Comparison of ENCODE assay signal across 13 cellular contexts in genomic region chr10:47176206-47176902, GRCh38.
"Had no signal": no experiment of that assay in that cellular context is flagged by ENCODE, and none has a peak within 500 bp of the region (broad histone marks: within the 10 kb centered on the region; RNA-seq: fewer than 3 reads in every experiment).

No MANE protein-coding gene starts in this region.

- H3K4me3 ChIP-seq: left lung, thoracic aorta, uterus had no signal

- H3K4me1 ChIP-seq: left lung, uterus had no signal

- ATAC-seq: activated CD8-positive, alpha-beta memory T cell treated with anti-CD3 and anti-CD28 coated beads, Interleukin-2, amount 10 ng/mL, durations not matched to agents 7 days and 5 days; activated T-cell treated with anti-CD3 and anti-CD28 coated beads, Interleukin-2, amount 50 U/mL, for 4 hours; T-helper 17 cell had no signal

- H3K27ac ChIP-seq: brain microvascular endothelial cell, left lung, thoracic aorta, uterus had no signal

- H3K27me3 ChIP-seq: brain microvascular endothelial cell, left lung, uterus had no signal

- DNase-seq: activated CD4-positive, alpha-beta T cell treated with anti-CD3 and anti-CD28 coated beads, Interleukin-2, amount 50 U/mL, for 4 hours; activated CD8-positive, alpha-beta memory T cell treated with anti-CD3 and anti-CD28 coated beads, Interleukin-2, amount 10 ng/mL, durations not matched to agents 7 days and 5 days; activated effector memory CD4-positive, alpha-beta T cell treated with anti-CD3 and anti-CD28 coated beads, Interleukin-2, amount 50 U/mL, for 16 hours; activated naive CD8-positive, alpha-beta T cell treated with anti-CD3 and anti-CD28 coated beads for 36 hours; activated T-cell treated with anti-CD3 and anti-CD28 coated beads, Interleukin-2, amount 50 U/mL, for 4 hours; dermis blood vessel endothelial cell; left lung; stimulated activated CD4-positive, alpha-beta T cell treated with anti-CD3 and anti-CD28 coated beads, Interleukin-4, amount 100 ng/mL, for 1 hour; stimulated activated CD8-positive, alpha-beta memory T cell treated with anti-CD3 and anti-CD28 coated beads, Interleukin-4, amount 100 ng/mL, for 48 hours; T-helper 17 cell; uterus had no signal

- H3K36me3 ChIP-seq: brain microvascular endothelial cell, left lung, thoracic aorta, uterus had no signal

- H3K9me3 ChIP-seq: left lung, thoracic aorta, uterus had no signal
